In genomic region chr5:171139227-171139626, GRCh38 we compare ENCODE assay signal across 9 cellular contexts.
"Had no signal": no experiment of that assay in that cellular context is flagged by ENCODE, and none has a peak within 500 bp of the region (broad histone marks: within the 10 kb centered on the region; RNA-seq: fewer than 3 reads in every experiment).

No MANE protein-coding gene starts in this region.

- H2AFZ ChIP-seq: GM23248, GM23338 had no signal

- H3K4me1 ChIP-seq: HAP-1 had no signal

- H3K27ac ChIP-seq: GM23248 had no signal

- H3K4me2 ChIP-seq: GM23338 had no signal

- ATAC-seq: GM23338, HCT116 had no signal

- H3K36me3 ChIP-seq: HAP-1 had no signal

- H3K9me3 ChIP-seq: HAP-1 had no signal

- H3K4me3 ChIP-seq: GM23248, GM23338, HAP-1 had no signal

- DNase-seq: GM23248, GOT3, H7, H9, HCEC 1CT, HFFc6 had no signal

- H3K9ac ChIP-seq: GM23248 had no signal
